11 cellular contexts compared by ENCODE assay signal in the genomic region with DNA sequence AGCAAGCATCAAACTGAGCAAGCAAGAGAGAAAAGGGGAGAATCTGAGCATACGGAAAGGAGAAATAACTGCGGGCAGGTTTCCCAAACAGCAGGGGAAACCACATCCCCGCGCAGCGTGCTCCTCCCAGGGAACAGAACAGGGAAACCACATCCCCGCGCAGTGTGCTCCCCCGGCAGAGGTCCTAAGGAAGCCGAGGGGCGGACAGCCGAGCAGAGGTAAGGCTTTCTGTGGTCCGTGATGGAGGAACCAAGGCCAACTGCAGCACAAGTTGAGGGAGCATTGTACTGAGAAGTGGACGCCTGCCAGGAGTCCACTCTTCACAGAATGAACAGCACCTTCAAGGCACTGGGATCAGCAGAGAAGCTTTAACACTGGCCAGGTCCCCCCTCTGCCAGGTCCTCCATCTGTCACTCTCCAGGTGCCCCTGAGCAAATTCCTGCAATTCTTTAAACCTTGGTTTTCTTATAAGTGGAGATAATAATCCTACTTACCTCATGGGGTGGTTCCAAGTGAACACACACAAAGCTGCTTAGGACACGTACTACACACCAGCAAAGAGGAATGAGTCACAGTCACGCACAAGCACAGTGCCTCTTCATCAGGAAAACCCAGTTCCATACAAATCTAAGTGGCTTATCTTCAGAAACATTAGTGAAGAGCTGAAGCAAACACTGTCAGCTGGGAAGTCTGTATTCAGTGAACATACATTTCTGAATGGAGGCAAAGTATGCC. TPM values are rescaled to one million over a fixed set of nuclear protein-coding genes. Genes with fewer than 3 reads are reported as not detected.
DNase-seq lines count a peak whose midpoint lies in the region; ATAC-seq and TF ChIP-seq lines count a peak whose summit lies in the region.
"Had no signal": no experiment of that assay in that cellular context is flagged by ENCODE, and none has a peak within 500 bp of the region (broad histone marks: within the 10 kb centered on the region; RNA-seq: fewer than 3 reads in every experiment).

No MANE protein-coding gene starts in this region.

- H4K5ac ChIP-seq in IMR-90 (ENCODE audit: low read depth, low read length), result peak overlapping the region; percentile 44; the same call in 1 of the 2 replicates

- peak; percentile 87 for DNase-seq in IMR-90
- DNase-seq in cardiac fibroblast (ENCODE audit: low read depth in 2 of 2), result peak; percentile 55 to 82
- DNase-seq in lung (ENCODE audit: low spot score), result peak; percentile 46
- no peak for DNase-seq in SHP77 (lab: John Stamatoyannopoulos, UW)
- DNase-seq: midbrain, NCI-H146 had no signal

- no peak overlapping the region for H2BK15ac ChIP-seq in IMR-90 (ENCODE audit: low read depth, low read length)

- 97% methylated on average over 10 of the region's 15 CpGs; no CpG with 5 or more reads in 1 of the 2 experiments for WGBS in IMR-90 (ENCODE audit: extremely low coverage in 2 of 2, insufficient read length in 1 of 2), 2 experiments
- WGBS in lung, 2 donors, result 39 to 60% methylated on average over 15 of the region's 15 CpGs

- in situ Hi-C loops in IMR-90 (cut with MboI; ENCODE audit: low sequenced_read_pairs), result no loop called here

- H3K18ac ChIP-seq in IMR-90 (ENCODE audit: low read depth, low read length), result no peak overlapping the region; the same call in 1 of the 2 replicates

- H2BK20ac ChIP-seq in IMR-90 (ENCODE audit: low read depth, low read length), result no peak overlapping the region

- H2AFZ ChIP-seq in IMR-90 (replicated peaks; ENCODE audit: low read length, poor library complexity), result no peak overlapping the region

- no peak overlapping the region for H3K4ac ChIP-seq in IMR-90 (ENCODE audit: low read depth, low read length)

- no peak overlapping the region for H3K14ac ChIP-seq in IMR-90 (replicated peaks; ENCODE audit: low read depth, low read length)

- no peaks in the 10 kb centered on the region for H3K79me1 ChIP-seq in IMR-90 (ENCODE audit: low read depth in 1 of 2, low read length in 2 of 2)

- no peaks in the 10 kb centered on the region for H3K9me1 ChIP-seq in IMR-90 (ENCODE audit: insufficient read depth, low read length)

- H3K9ac ChIP-seq in BLaER1 (peak overlapping the region; percentile 3; the same call in 1 of the 2 replicates), IMR-90 (ENCODE audit: low read depth, low read length) (no peak overlapping the region)

- no TSS peak for BruUV-seq in IMR-90 (replicated peaks; lab: Mats Ljungman, UMichigan)

- H3K4me2 ChIP-seq in BLaER1 (peak overlapping the region; percentile 36), IMR-90 (ENCODE audit: low read depth, low read length) (no peak overlapping the region)

- dilution Hi-C loops in IMR-90 (cut with HindIII; ENCODE audit: low sequenced_read_pairs, unreplicated experiment), result no loop called here

- no peak overlapping the region for H3K23ac ChIP-seq in IMR-90 (ENCODE audit: low read depth, low read length)

- H4K20me1 ChIP-seq in BLaER1 (no peaks in the 10 kb centered on the region), IMR-90 (ENCODE audit: insufficient read depth, low read length) (no peaks in the 10 kb centered on the region)

- no peak overlapping the region for H4K91ac ChIP-seq in IMR-90 (ENCODE audit: insufficient read depth, low read depth, low read length)

- H3K36me3 ChIP-seq in BLaER1 (no peaks in the 10 kb centered on the region), IMR-90 (ENCODE audit: control insufficient read depth, insufficient read depth, low read length) (no peaks in the 10 kb centered on the region), lung (ENCODE audit: control insufficient read depth in 2 of 2, insufficient read depth in 2 of 2, low read length in 2 of 2) (no peaks in the 10 kb centered on the region)
- H3K36me3 ChIP-seq: SJSA1 had no signal

- intact Hi-C loops in IMR-90 (cut with micrococcal nuclease), result loop anchor here (2.0 kb wide), 1 partner anchor 289 kb away; no protein-coding TSS in a partner anchor

- peaks cover 4% of the 10 kb centered on the region; the same call in 1 of the 2 replicates for H3K27me3 ChIP-seq in BLaER1
- no peaks in the 10 kb centered on the region for H3K27me3 ChIP-seq in IMR-90 (ENCODE audit: control insufficient read depth, insufficient read depth, low read length)
- H3K27me3 ChIP-seq in lung (ENCODE audit: control insufficient read depth, insufficient read depth), result no peaks in the 10 kb centered on the region
- H3K27me3 ChIP-seq: SJSA1 had no signal

- peak overlapping the region; percentile 23 for H2AK9ac ChIP-seq in IMR-90 (replicated peaks; ENCODE audit: low read depth, low read length, poor library complexity)

- H2BK5ac ChIP-seq in IMR-90 (ENCODE audit: low read depth, low read length, poor library complexity, severe bottlenecking), result peak overlapping the region; percentile 49

- ATAC-seq in IMR-90 (ENCODE audit: low read depth) (peak; percentile 57), lung (ENCODE audit: insufficient read depth, low FRiP score) (peak; percentile 67), GM19035 (IDR thresholded peaks at IDR 0.05; ENCODE audit: unreplicated experiment) (no peak), GM19324 (IDR thresholded peaks at IDR 0.05; ENCODE audit: low FRiP score, unreplicated experiment) (no peak), GM21360 (IDR thresholded peaks at IDR 0.05; ENCODE audit: unreplicated experiment) (no peak)

- H4K8ac ChIP-seq in IMR-90 (ENCODE audit: low read depth in 2 of 2, low read length in 2 of 2), result no peak overlapping the region

- CTCF ChIA-PET in IMR-90 (lab: Yijun Ruan, JAX), result interaction anchor here (0.9 to 1.1 kb wide), 2 partner anchors 15 to 18 kb away, joined by 3 read pairs; no protein-coding TSS in a partner anchor

- no peak overlapping the region for H2BK120ac ChIP-seq in IMR-90 (ENCODE audit: low read depth, low read length)

- no peak for TF ChIP-seq POLR2A in IMR-90 (IDR thresholded peaks at IDR 0.05; ENCODE audit: low read depth, low read length)

- TF ChIP-seq RAD21 in IMR-90 (IDR thresholded peaks at IDR 0.05; ENCODE audit: low read length), result no peak

- H3K56ac ChIP-seq in IMR-90 (ENCODE audit: extremely low read depth, insufficient read depth, low read length), result no peak overlapping the region

- H3K9me3 ChIP-seq in BLaER1, result no peaks in the 10 kb centered on the region
- no peaks in the 10 kb centered on the region for H3K9me3 ChIP-seq in IMR-90 (ENCODE audit: control insufficient read depth, insufficient read depth, low read length)
- H3K9me3 ChIP-seq in lung (ENCODE audit: control insufficient read depth in 2 of 2, insufficient read depth in 1 of 2, low read length in 1 of 2), result peaks cover 0 to 1% of the 10 kb centered on the region in 2 donors
- H3K9me3 ChIP-seq: SJSA1 had no signal

- POLR2A ChIA-PET in IMR-90 (lab: Charles Lee; ENCODE audit: unreplicated experiment), result no interaction called here

- H3K4me1 ChIP-seq in BLaER1 (peaks cover 23% of the 10 kb centered on the region), IMR-90 (ENCODE audit: control insufficient read depth, insufficient read depth, low read length) (peaks cover 3% of the 10 kb centered on the region), lung (ENCODE audit: control insufficient read depth in 2 of 2, insufficient read depth in 2 of 2, low read length in 2 of 2) (peaks cover 0 to 4% of the 10 kb centered on the region in 2 donors)

- peak overlapping the region; percentile 46; the same call in 1 of the 2 replicates for H2AK5ac ChIP-seq in IMR-90 (ENCODE audit: low read depth, low read length)

- no peak for TF ChIP-seq CTCF in IMR-90 (conservative IDR thresholded peaks at IDR 0.05; ENCODE audit: low read depth, low read length)
- TF ChIP-seq CTCF in cardiac fibroblast (IDR thresholded peaks at IDR 0.05; ENCODE audit: low read depth, low read length), result no peak
- TF ChIP-seq CTCF in lung (IDR thresholded peaks at IDR 0.05; ENCODE audit: control extremely low read depth, extremely low read depth), result no peak

- H3K27ac ChIP-seq in BLaER1 (no peak overlapping the region), IMR-90 (ENCODE audit: insufficient read depth, low read length) (no peak overlapping the region), lung (ENCODE audit: low read depth in 1 of 2, low read length in 1 of 2) (peak overlapping the region in 1 of 2 donors; percentile 30)

- H3K4me3 ChIP-seq in BLaER1, result no peak overlapping the region
- H3K4me3 ChIP-seq in IMR-90 (ENCODE audit: insufficient read depth, low read depth, low read length), result no peak overlapping the region
- H3K4me3 ChIP-seq in cardiac fibroblast (replicated peaks in 1 of 2; ENCODE audit: low read depth in 2 of 2, low read length in 2 of 2), result no peak overlapping the region
- no peak overlapping the region for H3K4me3 ChIP-seq in lung
- H3K4me3 ChIP-seq: SJSA1 had no signal

TF ChIP-seq in IMR-90, 13 proteins besides CTCF, POLR2A, EP300 and RAD21:
- TF ChIP-seq BHLHE40 (IDR thresholded peaks at IDR 0.05; ENCODE audit: low read depth, low read length), result no peak; the same call in 1 of the 2 replicates
- no peak for TF ChIP-seq SMC3 (IDR thresholded peaks at IDR 0.05; ENCODE audit: low read depth, low read length)
- TF ChIP-seq RFX5 (IDR thresholded peaks at IDR 0.05; ENCODE audit: low read depth, low read length), result no peak

RNA-seq across cellular contexts. Expression of gene LAMP1, which starts 23.0 kb away (rescaled TPM):
- total RNA-seq in IMR-90 (2012; rRNA removed) (58.3 and 60.6 TPM in 2 replicates), lung (100 to 1,000 TPM in 1 of 2 donors, 10 to 100 TPM in 1; 76.8 to 320 TPM)
- polyA plus RNA-seq in IMR-90 (2012; rRNA removed) (229 and 235 TPM in 2 replicates), lung (100 to 1,000 TPM in 1 of 2 donors, 10 to 100 TPM in 1; 84.1 to 215 TPM)
- polyA plus RNA-seq in IMR-90 (2012; cell fraction: cytosol; rRNA removed), result 138 and 235 TPM in 2 replicates
- polyA plus RNA-seq in IMR-90 (2012; cell fraction: nucleus; rRNA removed; ENCODE audit: low replicate concordance), result 132 and 172 TPM in 2 replicates

Comparison
In these comparisons a context has a peak if more than half of its experiments do, and no peak if none do; other contexts are left out.
1. ATAC-seq: peak in IMR-90 (single experiment) and lung (single experiment); none in GM19035 (single experiment), GM19324 (single experiment) and GM21360 (single experiment).
2. DNase-seq: peak in IMR-90 (single experiment), cardiac fibroblast (2 of 2) and lung (single experiment); none in SHP77 (0 of 2).